ENCODE assay signal across 9 cellular contexts in the genomic region with DNA sequence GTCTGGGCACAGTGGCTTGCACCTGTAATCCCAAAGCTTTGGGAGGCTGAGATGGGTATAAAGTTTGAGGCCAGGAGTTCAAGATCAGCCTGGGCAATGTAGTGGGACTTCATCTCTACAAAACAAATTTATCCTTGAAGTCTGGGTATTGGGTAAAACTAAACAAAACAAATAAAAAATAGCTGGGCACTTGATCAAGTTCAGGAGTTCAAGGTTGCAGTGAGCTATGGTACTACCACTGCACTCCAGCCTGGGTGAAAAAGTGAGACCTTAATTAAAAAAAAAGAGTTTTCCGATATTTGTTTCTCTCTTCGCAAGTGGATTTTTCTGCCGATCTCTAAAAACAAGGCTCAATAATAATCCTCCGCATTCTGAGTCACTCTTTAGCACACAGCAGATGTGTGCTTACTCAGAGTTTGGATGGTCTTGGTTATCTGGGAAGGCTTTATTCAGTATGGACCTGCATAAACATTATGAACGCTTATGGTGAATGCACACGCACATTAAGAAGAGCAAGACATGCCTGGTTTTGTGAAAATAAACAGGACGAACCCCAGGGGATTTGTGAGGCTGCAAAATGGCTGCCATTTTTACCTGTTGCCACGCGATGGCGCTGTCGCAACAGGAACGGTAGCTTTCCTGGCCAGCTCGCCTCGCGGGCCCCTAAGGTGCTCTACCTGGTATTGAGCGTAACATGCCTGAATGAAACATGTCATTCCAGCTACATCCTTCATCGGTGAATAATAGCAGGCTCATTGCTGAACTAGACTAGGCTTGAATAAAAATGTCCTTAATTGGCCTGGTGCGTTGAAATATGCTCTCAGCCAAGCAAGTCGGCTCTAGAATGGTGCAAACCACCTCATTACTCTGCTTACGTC. TPM values are rescaled to one million over a fixed set of nuclear protein-coding genes. Genes with fewer than 3 reads are reported as not detected.
DNase-seq lines count a peak whose midpoint lies in the region; ATAC-seq and TF ChIP-seq lines count a peak whose summit lies in the region.
"Had no signal": no experiment of that assay in that cellular context is flagged by ENCODE, and none has a peak within 500 bp of the region (broad histone marks: within the 10 kb centered on the region; RNA-seq: fewer than 3 reads in every experiment).

No MANE protein-coding gene starts in this region.

- H3K36me3 Mint-ChIP-seq in activated CD8-positive, alpha-beta T cell treated with anti-CD3 and anti-CD28 coated beads for 36 hours (ENCODE audit: low read depth), result no peaks in the 10 kb centered on the region

- no peaks in the 10 kb centered on the region for H3K9me3 Mint-ChIP-seq in activated CD8-positive, alpha-beta T cell treated with anti-CD3 and anti-CD28 coated beads for 36 hours
- H3K9me3 Mint-ChIP-seq: T-helper 1 cell treated with Interleukin-12 subunit alpha and Interleukin-12 subunit beta and Interleukin-4 antibody, amounts not matched to agents 30 μg/mL and 1 μg/mL, for 36 hours had no signal

- H3K4me1 Mint-ChIP-seq in activated CD8-positive, alpha-beta T cell treated with anti-CD3 and anti-CD28 coated beads for 36 hours (ENCODE audit: low read depth), result peaks cover 2% of the 10 kb centered on the region

- peak; percentile 83 for ATAC-seq in HG03442 (IDR thresholded peaks at IDR 0.05; ENCODE audit: unreplicated experiment)
- ATAC-seq in activated CD8-positive, alpha-beta T cell treated with anti-CD3 and anti-CD28 coated beads for 36 hours, result peak; percentile 82
- ATAC-seq in mucosa of descending colon, result peak; percentile 88

- H3K9ac ChIP-seq in endocrine pancreas (ENCODE audit: control insufficient read depth, insufficient read depth, low read length), result no peak overlapping the region

- peak; percentile 6 for DNase-seq in GM19238 (ENCODE audit: insufficient read length, low spot score)
- DNase-seq in NCI-H526 treated with DMSO at 0.1 percent for 48 hours (lab: John Stamatoyannopoulos, UW), result peak; percentile 39
- DNase-seq in activated CD8-positive, alpha-beta T cell treated with anti-CD3 and anti-CD28 coated beads for 36 hours, result peak; percentile 66
- DNase-seq in mucosa of descending colon, result peak in 2 of 3 donors; percentile 58 to 71
- DNase-seq in stimulated activated CD8-positive, alpha-beta memory T cell treated with anti-CD3 and anti-CD28 coated beads, Interleukin-7, amount 100 ng/mL, for 4 hours (ENCODE audit: low read depth in 2 of 2), result peak; percentile 2 to 8

- no peak overlapping the region for H3K27ac Mint-ChIP-seq in activated CD8-positive, alpha-beta T cell treated with anti-CD3 and anti-CD28 coated beads for 36 hours
- H3K27ac Mint-ChIP-seq: T-helper 1 cell treated with Interleukin-12 subunit alpha and Interleukin-12 subunit beta and Interleukin-4 antibody, amounts not matched to agents 30 μg/mL and 1 μg/mL, for 36 hours had no signal

- no peaks in the 10 kb centered on the region for H3K36me3 ChIP-seq in endocrine pancreas (ENCODE audit: control insufficient read depth, insufficient read depth, low read length)
- H3K36me3 ChIP-seq in mucosa of descending colon (ENCODE audit: low read depth), result no peaks in the 10 kb centered on the region

- no peak overlapping the region for H3K27ac ChIP-seq in C4-2B

- intact Hi-C loops in activated CD8-positive, alpha-beta T cell treated with anti-CD3 and anti-CD28 coated beads for 36 hours (cut with micrococcal nuclease), result no loop called here
- intact Hi-C loops in mucosa of descending colon (cut with DNase I, micrococcal nuclease), result loop anchor here in 1 of 2 donors (10.0 kb wide), 1 partner anchor 373 kb away; no protein-coding TSS in a partner anchor

- H3K4me3 ChIP-seq in endocrine pancreas (ENCODE audit: control insufficient read depth, insufficient read depth, low read length) (peak overlapping the region; percentile 57), mucosa of descending colon (no peak overlapping the region)

- H3K9me3 ChIP-seq in endocrine pancreas (ENCODE audit: control insufficient read depth, low read length), result no peaks in the 10 kb centered on the region
- no peaks in the 10 kb centered on the region for H3K9me3 ChIP-seq in mucosa of descending colon

- H3K4me1 ChIP-seq in endocrine pancreas (ENCODE audit: control insufficient read depth, insufficient read depth, low read length) (peaks cover 5% of the 10 kb centered on the region), mucosa of descending colon (ENCODE audit: low read depth) (no peaks in the 10 kb centered on the region)

- H3K27me3 ChIP-seq in endocrine pancreas (ENCODE audit: control insufficient read depth, insufficient read depth, low read length), result no peaks in the 10 kb centered on the region

- H3K27me3 Mint-ChIP-seq in activated CD8-positive, alpha-beta T cell treated with anti-CD3 and anti-CD28 coated beads for 36 hours, result peaks cover 29% of the 10 kb centered on the region

- CTCF ChIA-PET in activated CD8-positive, alpha-beta T cell treated with anti-CD3 and anti-CD28 coated beads for 36 hours (lab: Charles Lee), result interaction anchor here (0.6 to 4.6 kb wide), 31 partner anchors 9 to 1623 kb away, joined by 3 to 35 read pairs (median 4); no protein-coding TSS in a partner anchor

- POLR2A ChIA-PET in activated CD8-positive, alpha-beta T cell treated with anti-CD3 and anti-CD28 coated beads for 36 hours (lab: Charles Lee), result no interaction called here

- H3K4me3 Mint-ChIP-seq in activated CD8-positive, alpha-beta T cell treated with anti-CD3 and anti-CD28 coated beads for 36 hours, result no peak overlapping the region
- H3K4me3 Mint-ChIP-seq: T-helper 1 cell treated with Interleukin-12 subunit alpha and Interleukin-12 subunit beta and Interleukin-4 antibody, amounts not matched to agents 30 μg/mL and 1 μg/mL, for 36 hours had no signal

- peak; percentile 94 for TF ChIP-seq CTCF in C4-2B (conservative IDR thresholded peaks at IDR 0.05)
- peak; percentile 92 for TF ChIP-seq CTCF in activated CD8-positive, alpha-beta T cell treated with anti-CD3 and anti-CD28 coated beads for 36 hours (IDR thresholded peaks at IDR 0.05)
- TF ChIP-seq CTCF in mucosa of descending colon (IDR thresholded peaks at IDR 0.05), result peak; percentile 73

RNA-seq across cellular contexts. Expression of a gene that starts 6.0 kb away (rescaled TPM):
- total RNA-seq in activated CD8-positive, alpha-beta T cell treated with anti-CD3 and anti-CD28 coated beads for 36 hours, result not detected
- total RNA-seq in mucosa of descending colon, result not detected

Comparison
In these comparisons a context has a peak if more than half of its experiments do, and no peak if none do; other contexts are left out.
1. DNase-seq: peak in every context shown above with its lines; median percentile 66 in activated CD8-positive, alpha-beta T cell treated with anti-CD3 and anti-CD28 coated beads for 36 hours; 64 in mucosa of descending colon; 39 in NCI-H526 treated with DMSO at 0.1 percent for 48 hours; 6 in GM19238; 5 in stimulated activated CD8-positive, alpha-beta memory T cell treated with anti-CD3 and anti-CD28 coated beads, Interleukin-7, amount 100 ng/mL, for 4 hours.